Comparison of ENCODE assay signal across 19 cellular contexts in the genomic region with DNA sequence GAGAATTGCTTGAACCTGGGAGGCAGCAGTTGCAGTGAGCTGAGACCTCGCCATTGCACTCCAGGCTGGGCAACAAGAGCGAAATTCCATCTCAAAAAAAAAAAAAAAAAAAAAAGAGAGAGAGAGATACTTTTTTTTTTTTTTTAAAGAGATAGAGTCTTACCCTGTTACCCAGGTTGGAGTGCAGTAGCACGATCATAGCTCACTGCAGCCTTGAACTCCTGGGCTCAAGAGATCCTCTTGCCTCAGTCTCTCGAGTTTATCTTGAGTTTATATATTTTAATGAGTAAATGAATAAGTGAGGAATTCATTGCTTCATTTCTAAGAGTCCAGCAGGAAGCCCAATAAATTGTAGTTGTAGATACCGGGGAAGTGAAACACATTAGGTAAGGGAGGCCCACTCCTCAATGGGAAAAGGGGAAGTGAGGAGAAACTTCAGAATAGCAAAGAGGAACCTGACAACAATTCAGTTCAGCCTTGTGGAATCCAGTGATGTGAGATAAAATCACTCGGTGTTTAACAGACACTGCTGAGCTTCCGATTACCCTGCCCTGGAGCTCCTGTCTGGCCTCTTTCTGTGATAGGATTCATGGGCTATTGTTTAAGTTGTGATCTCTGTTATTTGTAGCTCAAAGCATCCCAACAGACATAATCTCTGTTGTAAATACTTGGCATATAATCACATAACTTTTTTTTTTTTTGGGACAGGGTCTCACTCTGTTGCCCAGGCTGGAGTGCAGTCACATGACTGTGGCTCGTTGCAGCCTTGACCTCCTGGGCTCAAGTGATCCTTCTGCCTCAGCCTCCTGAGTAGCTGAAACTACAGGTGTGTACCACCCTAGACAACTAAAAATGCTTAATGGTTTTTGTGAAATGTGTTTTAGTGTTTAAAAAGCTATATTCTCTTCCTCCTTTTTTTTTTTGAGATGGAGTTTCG. TPM values are rescaled to one million over a fixed set of nuclear protein-coding genes. Genes with fewer than 3 reads are reported as not detected.
DNase-seq lines count a peak whose midpoint lies in the region; ATAC-seq, FAIRE-seq and TF ChIP-seq lines count a peak whose summit lies in the region.
"Had no signal": no experiment of that assay in that cellular context is flagged by ENCODE, and none has a peak within 500 bp of the region (broad histone marks: within the 10 kb centered on the region; RNA-seq: fewer than 3 reads in every experiment).

No MANE protein-coding gene starts in this region.

- H3K4me3 Mint-ChIP-seq in central memory CD8-positive, alpha-beta T cell: no peak overlapping the region
- H3K4me3 Mint-ChIP-seq: activated CD8-positive, alpha-beta memory T cell treated with anti-CD3 and anti-CD28 coated beads, Interleukin-2, amount 10 ng/mL, durations not matched to agents 7 days and 5 days; activated naive CD8-positive, alpha-beta T cell treated with anti-CD3 and anti-CD28 coated beads for 36 hours had no signal

- TF ChIP-seq CTCF in upper lobe of right lung (IDR thresholded peaks at IDR 0.05): no peak

- WGBS in right cardiac atrium: 50% methylated on average over 9 of the region's 9 CpGs

- H3K9me3 ChIP-seq in right cardiac atrium (ENCODE audit: control insufficient read depth, low read length): no peaks in the 10 kb centered on the region
- no peaks in the 10 kb centered on the region for H3K9me3 ChIP-seq in upper lobe of right lung
- H3K9me3 ChIP-seq: thyroid gland had no signal

- FAIRE-seq in RCC 7860 (lab: Jason Lieb, UNC): no peak

- no peaks in the 10 kb centered on the region for H3K36me3 ChIP-seq in upper lobe of right lung
- H3K36me3 ChIP-seq: thyroid gland had no signal

- no peaks in the 10 kb centered on the region for H3K9me3 Mint-ChIP-seq in central memory CD8-positive, alpha-beta T cell
- H3K9me3 Mint-ChIP-seq: activated naive CD8-positive, alpha-beta T cell treated with anti-CD3 and anti-CD28 coated beads for 36 hours had no signal

- H3K27ac Mint-ChIP-seq in central memory CD8-positive, alpha-beta T cell (ENCODE audit: low read depth): no peak overlapping the region
- H3K27ac Mint-ChIP-seq: activated CD8-positive, alpha-beta memory T cell treated with anti-CD3 and anti-CD28 coated beads, Interleukin-2, amount 10 ng/mL, durations not matched to agents 7 days and 5 days; activated naive CD8-positive, alpha-beta T cell treated with anti-CD3 and anti-CD28 coated beads for 36 hours had no signal

- intact Hi-C loops in Right ventricle myocardium inferior (cut with DNase I) (no loop called here), right cardiac atrium (cut with DNase I) (no loop called here), upper lobe of right lung (cut with DNase I) (no loop called here)

- ATAC-seq in Right ventricle myocardium inferior: peak; percentile 56
- ATAC-seq in right cardiac atrium: no peak
- peak; percentile 36 for ATAC-seq in central memory CD8-positive, alpha-beta T cell (replicated peaks; ENCODE audit: extremely low read depth, poor library complexity, severe bottlenecking)
- ATAC-seq in upper lobe of right lung: peak; percentile 81
- no peak for ATAC-seq in GM21619 (IDR thresholded peaks at IDR 0.05; ENCODE audit: unreplicated experiment)
- ATAC-seq: activated CD8-positive, alpha-beta memory T cell treated with anti-CD3 and anti-CD28 coated beads, Interleukin-2, amount 10 ng/mL, durations not matched to agents 7 days and 5 days had no signal

- no peaks in the 10 kb centered on the region for H3K27me3 ChIP-seq in right cardiac atrium (ENCODE audit: control insufficient read depth, insufficient read depth)
- no peaks in the 10 kb centered on the region for H3K27me3 ChIP-seq in upper lobe of right lung
- H3K27me3 ChIP-seq: thyroid gland had no signal

- H3K4me1 ChIP-seq in right cardiac atrium (ENCODE audit: control insufficient read depth, insufficient read depth, low read length) (no peaks in the 10 kb centered on the region), upper lobe of right lung (no peaks in the 10 kb centered on the region)
- H3K4me1 ChIP-seq: thyroid gland had no signal

- no peak overlapping the region for H3K4me3 ChIP-seq in right cardiac atrium (ENCODE audit: low read length)
- no peak overlapping the region for H3K4me3 ChIP-seq in upper lobe of right lung
- H3K4me3 ChIP-seq: thyroid gland had no signal

- no peaks in the 10 kb centered on the region for H3K4me1 Mint-ChIP-seq in central memory CD8-positive, alpha-beta T cell
- H3K4me1 Mint-ChIP-seq: activated CD8-positive, alpha-beta memory T cell treated with anti-CD3 and anti-CD28 coated beads, Interleukin-2, amount 10 ng/mL, durations not matched to agents 7 days and 5 days; activated naive CD8-positive, alpha-beta T cell treated with anti-CD3 and anti-CD28 coated beads for 36 hours had no signal

- no peaks in the 10 kb centered on the region for H3K27me3 Mint-ChIP-seq in central memory CD8-positive, alpha-beta T cell
- H3K27me3 Mint-ChIP-seq: activated naive CD8-positive, alpha-beta T cell treated with anti-CD3 and anti-CD28 coated beads for 36 hours had no signal

- H3K36me3 Mint-ChIP-seq in central memory CD8-positive, alpha-beta T cell (ENCODE audit: insufficient read depth): no peaks in the 10 kb centered on the region
- H3K36me3 Mint-ChIP-seq: activated CD8-positive, alpha-beta memory T cell treated with anti-CD3 and anti-CD28 coated beads, Interleukin-2, amount 10 ng/mL, durations not matched to agents 7 days and 5 days; activated naive CD8-positive, alpha-beta T cell treated with anti-CD3 and anti-CD28 coated beads for 36 hours had no signal

- H3K27ac ChIP-seq in right cardiac atrium (ENCODE audit: low read length): no peak overlapping the region
- no peak overlapping the region for H3K27ac ChIP-seq in upper lobe of right lung
- H3K27ac ChIP-seq: 22Rv1, thyroid gland had no signal

- DNase-seq in Right ventricle myocardium inferior (ENCODE audit: missing footprints) (no peak), right cardiac atrium (no peak), NOMO-1 treated with DMSO at 0.1 percent for 48 hours (lab: John Stamatoyannopoulos, UW; ENCODE audit: unreplicated experiment) (peak; percentile 97), upper lobe of right lung (no peak), RCC 7860 (ENCODE audit: low spot score) (no peak), cortex of kidney (lab: John Stamatoyannopoulos, UW) (no peak)
- DNase-seq in central memory CD8-positive, alpha-beta T cell (ENCODE audit: low spot score in 2 of 2): no peak
- DNase-seq: activated CD8-positive, alpha-beta memory T cell treated with anti-CD3 and anti-CD28 coated beads, Interleukin-2, amount 10 ng/mL, durations not matched to agents 7 days and 5 days; activated naive CD8-positive, alpha-beta T cell treated with anti-CD3 and anti-CD28 coated beads for 36 hours; MM.1S; NCI-H446; stimulated activated CD4-positive, alpha-beta T cell treated with anti-CD3 and anti-CD28 coated beads, Interleukin-12 subunit alpha, Interleukin-12 subunit beta, amount 100 ng/mL, for 4 hours; thyroid gland had no signal

RNA-seq across cellular contexts. Expression of gene ITGAM, which starts 15.8 kb away (rescaled TPM):
- 10.4 TPM for total RNA-seq in Right ventricle myocardium inferior
- total RNA-seq in right cardiac atrium: 10 to 100 TPM in 2 of 4 donors, 1 to 10 TPM in 2; 7.6 to 13.8 (median 11.0) TPM
- polyA plus RNA-seq in right cardiac atrium: 3.7 TPM
- total RNA-seq in upper lobe of right lung: 44.8 TPM
- total RNA-seq: lung microvascular endothelial cell, RPMI7951 had no signal

RNA-seq across cellular contexts. Expression of gene PYDC1, which starts 27.1 kb away (rescaled TPM):
- total RNA-seq in Right ventricle myocardium inferior (not detected), right cardiac atrium (not detected), upper lobe of right lung (not detected)
- polyA plus RNA-seq in right cardiac atrium: 0.23 TPM
- total RNA-seq: activated CD8-positive, alpha-beta memory T cell treated with anti-CD3 and anti-CD28 coated beads, Interleukin-2, amount 10 ng/mL, durations not matched to agents 7 days and 5 days; activated naive CD8-positive, alpha-beta T cell treated with anti-CD3 and anti-CD28 coated beads for 36 hours; lung microvascular endothelial cell; omental fat pad; RPMI7951; thyroid gland had no signal
- polyA plus RNA-seq: esophagus had no signal

RNA-seq across cellular contexts. Expression of gene TRIM72, which starts 30.1 kb away (rescaled TPM):
- 2.1 TPM for total RNA-seq in Right ventricle myocardium inferior
- total RNA-seq in right cardiac atrium: under 1 TPM in 3 of 4 donors, not detected in 1; 0.03 to 0.31 (median 0.14) TPM
- 0.11 TPM for polyA plus RNA-seq in right cardiac atrium
- 0.17 TPM for total RNA-seq in upper lobe of right lung
- total RNA-seq: activated CD8-positive, alpha-beta memory T cell treated with anti-CD3 and anti-CD28 coated beads, Interleukin-2, amount 10 ng/mL, durations not matched to agents 7 days and 5 days; activated naive CD8-positive, alpha-beta T cell treated with anti-CD3 and anti-CD28 coated beads for 36 hours; lung microvascular endothelial cell; RPMI7951 had no signal

RNA-seq across cellular contexts. Expression of gene PYCARD, which starts 41.4 kb away (rescaled TPM):
- total RNA-seq in Right ventricle myocardium inferior (9.1 TPM), right cardiac atrium (10 to 100 TPM in 1 of 4 donors, 1 to 10 TPM in 3; 6.6 to 13.2 (median 8.2) TPM), upper lobe of right lung (49.5 TPM)
- 8.0 TPM for polyA plus RNA-seq in right cardiac atrium

Comparison
In these comparisons a context has a peak if more than half of its experiments do, and no peak if none do; other contexts are left out.
1. ATAC-seq: peak in Right ventricle myocardium inferior (single experiment), central memory CD8-positive, alpha-beta T cell (single experiment) and upper lobe of right lung (single experiment); none in right cardiac atrium (0 of 2) and GM21619 (single experiment).